Comparison of ENCODE assay signal across 1 cellular context in genomic region chr19:56317749-56318148, GRCh38.
TF ChIP-seq lines count a peak whose summit lies in the region.

No MANE protein-coding gene starts in this region.

TF ChIP-seq in HepG2, 621 proteins besides CTCF, POLR2A, EP300 and RAD21 (continues in another document):
- TF ChIP-seq HNF1B (CRISPR knock-in tag; IDR thresholded peaks at IDR 0.05) (no peak), ZNF768 (CRISPR knock-in tag; IDR thresholded peaks at IDR 0.05) (peak; percentile 86; the same call in 1 of the 2 replicates), KLF13 (CRISPR knock-in tag; IDR thresholded peaks at IDR 0.05) (no peak), GFI1 (CRISPR knock-in tag; IDR thresholded peaks at IDR 0.05; ENCODE audit: borderline replicate concordance) (no peak), SP140L (CRISPR knock-in tag; IDR thresholded peaks at IDR 0.05; ENCODE audit: borderline replicate concordance) (no peak), ZNF674 (CRISPR knock-in tag; IDR thresholded peaks at IDR 0.05; ENCODE audit: low read depth) (no peak), NFYC (CRISPR knock-in tag; IDR thresholded peaks at IDR 0.05) (no peak), GATAD2A (CRISPR knock-in tag; IDR thresholded peaks at IDR 0.05) (no peak), SOX13 (IDR thresholded peaks at IDR 0.05) (no peak), SOX13 (CRISPR knock-in tag; conservative IDR thresholded peaks at IDR 0.05 in 1 of 2, IDR thresholded peaks at IDR 0.05 in 1 of 2) (peak in 1 of 2 experiments; percentile 73; a peak in 1 of 4 replicates), ZNF543 (CRISPR knock-in tag; IDR thresholded peaks at IDR 0.05) (no peak), ZNF235 (CRISPR knock-in tag; IDR thresholded peaks at IDR 0.05; ENCODE audit: borderline replicate concordance) (no peak), ZBTB21 (CRISPR knock-in tag; IDR thresholded peaks at IDR 0.05) (no peak), ZNF205 (CRISPR knock-in tag; IDR thresholded peaks at IDR 0.05) (no peak), ZBTB26 (CRISPR knock-in tag; IDR thresholded peaks at IDR 0.05; ENCODE audit: borderline replicate concordance) (no peak), SOX6 (IDR thresholded peaks at IDR 0.05) (no peak), SOX6 (CRISPR knock-in tag; IDR thresholded peaks at IDR 0.05) (peak; percentile 51; the same call in 1 of the 2 replicates), ZNF646 (CRISPR knock-in tag; IDR thresholded peaks at IDR 0.05) (0 out of 2 replicates have a peak, but pooled peaks have one; percentile 52), ZNF747 (CRISPR knock-in tag; IDR thresholded peaks at IDR 0.05; ENCODE audit: borderline replicate concordance) (no peak), CENPX (CRISPR knock-in tag; IDR thresholded peaks at IDR 0.05) (no peak), NAIF1 (CRISPR knock-in tag; IDR thresholded peaks at IDR 0.05; ENCODE audit: borderline replicate concordance) (no peak), ZNF160 (CRISPR knock-in tag; IDR thresholded peaks at IDR 0.05) (no peak), TOPORS (CRISPR knock-in tag; IDR thresholded peaks at IDR 0.05) (no peak)
- TF ChIP-seq, protein P1, sequence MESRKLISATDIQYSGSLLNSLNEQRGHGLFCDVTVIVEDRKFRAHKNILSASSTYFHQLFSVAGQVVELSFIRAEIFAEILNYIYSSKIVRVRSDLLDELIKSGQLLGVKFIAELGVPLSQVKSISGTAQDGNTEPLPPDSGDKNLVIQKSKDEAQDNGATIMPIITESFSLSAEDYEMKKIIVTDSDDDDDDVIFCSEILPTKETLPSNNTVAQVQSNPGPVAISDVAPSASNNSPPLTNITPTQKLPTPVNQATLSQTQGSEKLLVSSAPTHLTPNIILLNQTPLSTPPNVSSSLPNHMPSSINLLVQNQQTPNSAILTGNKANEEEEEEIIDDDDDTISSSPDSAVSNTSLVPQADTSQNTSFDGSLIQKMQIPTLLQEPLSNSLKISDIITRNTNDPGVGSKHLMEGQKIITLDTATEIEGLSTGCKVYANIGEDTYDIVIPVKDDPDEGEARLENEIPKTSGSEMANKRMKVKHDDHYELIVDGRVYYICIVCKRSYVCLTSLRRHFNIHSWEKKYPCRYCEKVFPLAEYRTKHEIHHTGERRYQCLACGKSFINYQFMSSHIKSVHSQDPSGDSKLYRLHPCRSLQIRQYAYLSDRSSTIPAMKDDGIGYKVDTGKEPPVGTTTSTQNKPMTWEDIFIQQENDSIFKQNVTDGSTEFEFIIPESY (CRISPR knock-in tag; IDR thresholded peaks at IDR 0.05) = 0 out of 2 replicates have a peak, but pooled peaks have one; percentile 17
- TF ChIP-seq, protein P2, sequence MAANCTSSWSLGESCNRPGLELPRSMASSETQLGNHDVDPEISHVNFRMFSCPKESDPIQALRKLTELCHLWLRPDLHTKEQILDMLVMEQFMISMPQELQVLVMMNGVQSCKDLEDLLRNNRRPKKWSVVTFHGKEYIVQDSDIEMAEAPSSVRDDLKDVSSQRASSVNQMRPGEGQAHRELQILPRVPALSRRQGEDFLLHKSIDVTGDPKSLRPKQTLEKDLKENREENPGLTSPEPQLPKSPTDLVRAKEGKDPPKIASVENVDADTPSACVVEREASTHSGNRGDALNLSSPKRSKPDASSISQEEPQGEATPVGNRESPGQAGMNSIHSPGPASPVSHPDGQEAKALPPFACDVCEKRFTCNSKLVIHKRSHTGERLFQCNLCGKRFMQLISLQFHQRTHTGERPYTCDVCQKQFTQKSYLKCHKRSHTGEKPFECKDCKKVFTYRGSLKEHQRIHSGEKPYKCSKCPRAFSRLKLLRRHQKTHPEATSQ (CRISPR knock-in tag; IDR thresholded peaks at IDR 0.05; ENCODE audit: borderline replicate concordance) = no peak
- TF ChIP-seq, protein P3, sequence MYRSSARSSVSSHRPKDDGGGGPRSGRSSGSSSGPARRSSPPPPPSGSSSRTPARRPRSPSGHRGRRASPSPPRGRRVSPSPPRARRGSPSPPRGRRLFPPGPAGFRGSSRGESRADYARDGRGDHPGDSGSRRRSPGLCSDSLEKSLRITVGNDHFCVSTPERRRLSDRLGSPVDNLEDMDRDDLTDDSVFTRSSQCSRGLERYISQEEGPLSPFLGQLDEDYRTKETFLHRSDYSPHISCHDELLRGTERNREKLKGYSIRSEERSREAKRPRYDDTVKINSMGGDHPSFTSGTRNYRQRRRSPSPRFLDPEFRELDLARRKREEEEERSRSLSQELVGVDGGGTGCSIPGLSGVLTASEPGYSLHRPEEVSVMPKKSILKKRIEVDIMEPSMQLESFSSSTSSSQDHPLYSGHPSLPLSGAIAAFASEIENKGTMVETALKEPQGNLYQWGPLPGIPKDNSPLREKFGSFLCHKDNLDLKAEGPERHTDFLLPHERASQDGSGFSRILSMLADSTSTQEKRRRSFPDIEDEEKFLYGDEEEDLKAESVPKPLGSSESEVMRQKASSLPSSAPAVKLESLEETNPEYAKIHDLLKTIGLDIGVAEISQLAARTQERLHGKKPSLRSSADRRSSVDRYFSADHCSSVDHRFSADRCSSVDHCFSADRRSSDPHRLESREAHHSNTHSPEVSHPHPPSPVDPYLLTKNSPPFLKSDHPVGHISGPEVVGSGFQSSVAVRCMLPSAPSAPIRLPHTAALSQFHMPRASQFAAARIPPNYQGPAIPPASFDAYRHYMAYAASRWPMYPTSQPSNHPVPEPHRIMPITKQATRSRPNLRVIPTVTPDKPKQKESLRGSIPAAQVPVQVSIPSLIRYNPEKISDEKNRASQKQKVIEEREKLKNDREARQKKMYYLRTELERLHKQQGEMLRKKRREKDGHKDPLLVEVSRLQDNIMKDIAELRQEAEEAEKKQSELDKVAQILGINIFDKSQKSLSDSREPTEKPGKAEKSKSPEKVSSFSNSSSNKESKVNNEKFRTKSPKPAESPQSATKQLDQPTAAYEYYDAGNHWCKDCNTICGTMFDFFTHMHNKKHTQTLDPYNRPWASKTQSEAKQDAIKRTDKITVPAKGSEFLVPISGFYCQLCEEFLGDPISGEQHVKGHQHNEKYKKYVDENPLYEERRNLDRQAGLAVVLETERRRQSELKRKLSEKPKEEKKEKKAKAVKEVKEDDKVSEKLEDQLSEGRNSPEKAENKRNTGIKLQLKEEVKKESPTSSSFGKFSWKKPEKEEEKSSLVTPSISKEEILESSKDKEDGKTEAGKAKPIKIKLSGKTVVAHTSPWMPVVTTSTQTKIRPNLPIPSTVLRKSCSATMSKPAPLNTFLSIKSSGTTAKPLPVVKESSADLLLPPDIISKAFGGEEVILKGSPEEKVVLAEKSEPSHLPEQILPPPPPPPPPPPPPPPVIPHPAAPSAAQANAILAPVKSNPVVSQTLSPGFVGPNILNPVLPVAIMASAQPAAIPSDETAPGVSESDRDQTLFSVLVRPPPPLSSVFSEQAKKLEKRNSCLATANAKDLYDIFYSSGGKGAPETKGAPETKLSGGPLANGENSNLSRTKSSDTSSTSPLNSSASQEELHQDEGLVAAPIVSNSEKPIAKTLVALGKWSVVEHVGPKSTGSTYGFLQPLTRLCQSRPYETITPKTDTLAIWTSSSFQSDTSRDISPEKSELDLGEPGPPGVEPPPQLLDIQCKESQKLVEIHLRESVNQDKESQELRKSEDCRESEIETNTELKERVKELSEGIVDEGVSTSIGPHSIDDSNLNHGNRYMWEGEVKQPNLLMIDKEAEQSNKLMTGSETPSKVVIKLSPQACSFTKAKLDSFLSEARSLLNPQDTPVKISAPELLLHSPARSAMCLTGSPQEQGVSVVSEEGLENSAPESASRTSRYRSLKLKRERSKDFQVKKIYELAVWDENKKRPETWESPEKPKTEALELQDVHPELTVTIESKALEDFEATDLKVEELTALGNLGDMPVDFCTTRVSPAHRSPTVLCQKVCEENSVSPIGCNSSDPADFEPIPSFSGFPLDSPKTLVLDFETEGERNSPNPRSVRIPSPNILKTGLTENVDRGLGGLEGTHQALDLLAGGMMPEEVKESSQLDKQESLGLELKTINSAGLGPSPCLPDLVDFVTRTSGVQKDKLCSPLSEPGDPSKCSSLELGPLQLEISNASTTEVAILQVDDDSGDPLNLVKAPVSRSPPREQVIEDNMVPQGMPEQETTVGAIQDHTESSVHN (CRISPR knock-in tag; IDR thresholded peaks at IDR 0.05) = no peak
